Comparison of ENCODE assay signal across 8 cellular contexts in genomic region chr11:67317365-67318238, GRCh38. TPM values are rescaled to one million over a fixed set of nuclear protein-coding genes. Genes with fewer than 3 reads are reported as not detected.
DNase-seq lines count a peak whose midpoint lies in the region; ATAC-seq and TF ChIP-seq lines count a peak whose summit lies in the region.

No MANE protein-coding gene starts in this region.

- H2BK120ac ChIP-seq in IMR-90 (ENCODE audit: low read depth, low read length), result peak overlapping the region; percentile 54; the same call in 1 of the 2 replicates

- in situ Hi-C loops in IMR-90 (cut with MboI; ENCODE audit: low sequenced_read_pairs), result loop anchor here (5.0 to 10.0 kb wide), 2 partner anchors 55 to 233 kb away; no protein-coding TSS in a partner anchor

- H2AFZ ChIP-seq in IMR-90 (replicated peaks; ENCODE audit: low read length, poor library complexity) (peak overlapping the region; percentile 98), OCI-LY3 (ENCODE audit: low read depth, low read length) (peak overlapping the region; percentile 67)

- intact Hi-C loops in IMR-90 (cut with micrococcal nuclease), result loop anchor here (1.0 kb wide), 3 partner anchors 51 to 236 kb away; partner anchors contain the start of gene GRK2

- H3K27me3 ChIP-seq in IMR-90 (ENCODE audit: control insufficient read depth, insufficient read depth, low read length) (no peaks in the 10 kb centered on the region), OCI-LY3 (ENCODE audit: low read depth, low read length) (no peaks in the 10 kb centered on the region)

- H3K9me3 ChIP-seq in IMR-90 (ENCODE audit: control insufficient read depth, insufficient read depth, low read length) (no peaks in the 10 kb centered on the region), OCI-LY3 (ENCODE audit: insufficient read depth, low read length) (no peaks in the 10 kb centered on the region)

- H3K9ac ChIP-seq in IMR-90 (ENCODE audit: low read depth, low read length) (peak overlapping the region; percentile 43), OCI-LY3 (ENCODE audit: low read length) (peak overlapping the region; percentile 66)

- DNase-seq in DMS153 treated with DMSO at 0.1 percent for 48 hours (lab: John Stamatoyannopoulos, UW; ENCODE audit: unreplicated experiment) (peak; percentile 98), IMR-90 (peak; percentile 89), activated T-cell treated with anti-CD3 and anti-CD28 coated beads for 4 hours (peak; percentile 99), epithelial cell of proximal tubule (ENCODE audit: low read depth) (peak; percentile 42), mucosa of gallbladder (ENCODE audit: low spot score) (peak; percentile 98)
- DNase-seq in stimulated activated CD8-positive, alpha-beta memory T cell treated with anti-CD3 and anti-CD28 coated beads, Interleukin-4, amount 100 ng/mL, for 24 hours (ENCODE audit: low read depth), result peak; percentile 98

- H2BK20ac ChIP-seq in IMR-90 (ENCODE audit: low read depth, low read length), result peak overlapping the region; percentile 26; the same call in 1 of the 2 replicates

- H3K18ac ChIP-seq in IMR-90 (ENCODE audit: low read depth, low read length), result no peak overlapping the region; the same call in 1 of the 2 replicates

- H4K20me1 ChIP-seq in IMR-90 (ENCODE audit: insufficient read depth, low read length) (peaks cover 4% of the 10 kb centered on the region; the same call in 1 of the 2 replicates), OCI-LY3 (ENCODE audit: insufficient read depth, low read length) (no peaks in the 10 kb centered on the region)

- H3K56ac ChIP-seq in IMR-90 (ENCODE audit: extremely low read depth, insufficient read depth, low read length), result peak overlapping the region; percentile 76; the same call in 1 of the 2 replicates

- H3K36me3 ChIP-seq in IMR-90 (ENCODE audit: control insufficient read depth, insufficient read depth, low read length) (no peaks in the 10 kb centered on the region), OCI-LY3 (replicated peaks; ENCODE audit: low read depth, low read length) (no peaks in the 10 kb centered on the region)

- TF ChIP-seq CTCF in IMR-90 (conservative IDR thresholded peaks at IDR 0.05; ENCODE audit: low read depth, low read length) (peak; percentile 99), OCI-LY3 (IDR thresholded peaks at IDR 0.05; ENCODE audit: low read depth, low read length) (peak; percentile 96), epithelial cell of proximal tubule (conservative IDR thresholded peaks at IDR 0.05; ENCODE audit: low read depth, low read length) (peak; percentile 86)

- H2AK5ac ChIP-seq in IMR-90 (ENCODE audit: low read depth, low read length), result no peak overlapping the region

- peak overlapping the region; percentile 90 for H4K91ac ChIP-seq in IMR-90 (ENCODE audit: insufficient read depth, low read depth, low read length)

- H3K23ac ChIP-seq in IMR-90 (ENCODE audit: low read depth, low read length), result peak overlapping the region; percentile 80

- H4K8ac ChIP-seq in IMR-90 (ENCODE audit: low read depth in 2 of 2, low read length in 2 of 2), result peak overlapping the region; percentile 22 to 90; a peak in 2 of 4 replicates

- ATAC-seq in GM21528 (IDR thresholded peaks at IDR 0.05; ENCODE audit: low FRiP score, unreplicated experiment), result peak; percentile 87
- ATAC-seq in IMR-90 (ENCODE audit: low read depth), result peak; percentile 89

- H3K14ac ChIP-seq in IMR-90 (replicated peaks; ENCODE audit: low read depth, low read length), result peak overlapping the region; percentile 85

- H3K79me2 ChIP-seq in OCI-LY3 (ENCODE audit: low read length), result no peaks in the 10 kb centered on the region

- TF ChIP-seq RAD21 in IMR-90 (IDR thresholded peaks at IDR 0.05; ENCODE audit: low read length), result peak; percentile 96

- H2BK15ac ChIP-seq in IMR-90 (ENCODE audit: low read depth, low read length), result peak overlapping the region; percentile 70; the same call in 1 of the 3 replicates

- H3K27ac ChIP-seq in IMR-90 (ENCODE audit: insufficient read depth, low read length) (peak overlapping the region; percentile 42), OCI-LY3 (ENCODE audit: low read length) (peak overlapping the region; percentile 78)

- peak overlapping the region; percentile 78 for H3K4ac ChIP-seq in IMR-90 (ENCODE audit: low read depth, low read length)

- no TSS peak for BruUV-seq in IMR-90 (replicated peaks; lab: Mats Ljungman, UMichigan)

- 0% methylated on average over 56 of the region's 83 CpGs; no CpG with 5 or more reads in 1 of the 2 experiments for WGBS in IMR-90 (ENCODE audit: extremely low coverage in 2 of 2, insufficient read length in 1 of 2), 2 experiments

- H2BK5ac ChIP-seq in IMR-90 (ENCODE audit: low read depth, low read length, poor library complexity, severe bottlenecking), result peak overlapping the region; percentile 47

- H3K4me2 ChIP-seq in IMR-90 (ENCODE audit: low read depth, low read length) (peak overlapping the region; percentile 74), OCI-LY3 (ENCODE audit: low read length) (peak overlapping the region; percentile 81)

- H3K9me1 ChIP-seq in IMR-90 (ENCODE audit: insufficient read depth, low read length), result peaks cover 3% of the 10 kb centered on the region; the same call in 1 of the 2 replicates

- H3K79me1 ChIP-seq in IMR-90 (ENCODE audit: low read depth in 1 of 2, low read length in 2 of 2), result no peaks in the 10 kb centered on the region; a peak in 1 of 4 replicates

- dilution Hi-C loops in IMR-90 (cut with HindIII; ENCODE audit: low sequenced_read_pairs, unreplicated experiment), result no loop called here

- H2AK9ac ChIP-seq in IMR-90 (replicated peaks; ENCODE audit: low read depth, low read length, poor library complexity), result peak overlapping the region; percentile 87

- peak; percentile 62; the same call in 1 of the 2 replicates for TF ChIP-seq POLR2A in IMR-90 (IDR thresholded peaks at IDR 0.05; ENCODE audit: low read depth, low read length)

- H4K5ac ChIP-seq in IMR-90 (ENCODE audit: low read depth, low read length), result peak overlapping the region; percentile 14; the same call in 1 of the 2 replicates

- H3K4me3 ChIP-seq in IMR-90 (ENCODE audit: insufficient read depth, low read depth, low read length), result peak overlapping the region; percentile 67
- peak overlapping the region; percentile 78 for H3K4me3 ChIP-seq in OCI-LY3 (ENCODE audit: low read length)
- H3K4me3 ChIP-seq in epithelial cell of proximal tubule (ENCODE audit: low read depth, low read length), result peak overlapping the region; percentile 97

- H3K4me1 ChIP-seq in IMR-90 (ENCODE audit: control insufficient read depth, insufficient read depth, low read length) (0 out of 2 replicates have a peak, but pooled peaks cover 2% of the 10 kb centered on the region), OCI-LY3 (ENCODE audit: low read length) (peaks cover 8% of the 10 kb centered on the region)

- CTCF ChIA-PET in IMR-90 (lab: Yijun Ruan, JAX), result interaction anchor here (0.6 to 1.6 kb wide), 15 partner anchors 9 to 372 kb away, joined by 3 to 13 read pairs (median 5); partner anchors contain the start of genes GRK2 and SSH3

- POLR2A ChIA-PET in IMR-90 (lab: Charles Lee; ENCODE audit: unreplicated experiment), result interaction anchor here (1.4 kb wide), 1 partner anchor 56 kb away, joined by 7 read pairs; no protein-coding TSS in a partner anchor

TF ChIP-seq in IMR-90, 13 proteins besides CTCF, POLR2A, EP300 and RAD21 (continues in another document):
- TF ChIP-seq CHD1 (IDR thresholded peaks at IDR 0.05; ENCODE audit: low read depth, low read length) (no peak), FOS (IDR thresholded peaks at IDR 0.05; ENCODE audit: low read depth, low read length) (no peak), BHLHE40 (IDR thresholded peaks at IDR 0.05; ENCODE audit: low read depth, low read length) (no peak), MAFK (IDR thresholded peaks at IDR 0.05; ENCODE audit: low read depth, low read length) (no peak), RFX5 (IDR thresholded peaks at IDR 0.05; ENCODE audit: low read depth, low read length) (no peak), SMC3 (IDR thresholded peaks at IDR 0.05; ENCODE audit: low read depth, low read length) (peak; percentile 91)

RNA-seq across cellular contexts. Expression of gene SSH3, which starts 14.3 kb away (rescaled TPM):
- total RNA-seq in IMR-90 (2012; rRNA removed) (7.3 and 7.8 TPM in 2 replicates), epithelial cell of proximal tubule (28.4 and 30.4 TPM in 2 replicates), mucosa of gallbladder (107 TPM)
- polyA plus RNA-seq in IMR-90 (2012; rRNA removed), result 26.7 and 29.2 TPM in 2 replicates
- polyA plus RNA-seq in IMR-90 (2012; cell fraction: cytosol; rRNA removed), result 14.4 and 25.5 TPM in 2 replicates
- 83.1 and 197 TPM in 2 replicates for polyA plus RNA-seq in IMR-90 (2012; cell fraction: nucleus; rRNA removed; ENCODE audit: low replicate concordance)

RNA-seq across cellular contexts. Expression of gene ANKRD13D, which starts 28.5 kb away (rescaled TPM):
- total RNA-seq in IMR-90 (2012; rRNA removed), result 7.3 and 8.1 TPM in 2 replicates
- 38.4 and 44.0 TPM in 2 replicates for polyA plus RNA-seq in IMR-90 (2012; rRNA removed)
- polyA plus RNA-seq in IMR-90 (2012; cell fraction: cytosol; rRNA removed), result 31.2 and 35.3 TPM in 2 replicates
- polyA plus RNA-seq in IMR-90 (2012; cell fraction: nucleus; rRNA removed; ENCODE audit: low replicate concordance), result 129 and 331 TPM in 2 replicates
- total RNA-seq in epithelial cell of proximal tubule, result 31.6 and 32.3 TPM in 2 replicates
- total RNA-seq in mucosa of gallbladder, result 80.5 TPM

RNA-seq across cellular contexts. Expression of gene POLD4, which starts 35.7 kb away (rescaled TPM):
- total RNA-seq in IMR-90 (2012; rRNA removed) (40.8 and 46.4 TPM in 2 replicates), epithelial cell of proximal tubule (68.1 and 174 TPM in 2 replicates), mucosa of gallbladder (87.5 TPM)
- 133 and 152 TPM in 2 replicates for polyA plus RNA-seq in IMR-90 (2012; rRNA removed)
- polyA plus RNA-seq in IMR-90 (2012; cell fraction: cytosol; rRNA removed), result 252 and 358 TPM in 2 replicates
- 170 and 292 TPM in 2 replicates for polyA plus RNA-seq in IMR-90 (2012; cell fraction: nucleus; rRNA removed; ENCODE audit: low replicate concordance)

RNA-seq across cellular contexts. Expression of gene GRK2, which starts 51.3 kb away (rescaled TPM):
- total RNA-seq in IMR-90 (2012; rRNA removed) (23.9 and 26.7 TPM in 2 replicates), epithelial cell of proximal tubule (46.8 and 66.4 TPM in 2 replicates), mucosa of gallbladder (86.1 TPM)
- 41.8 and 45.8 TPM in 2 replicates for polyA plus RNA-seq in IMR-90 (2012; rRNA removed)
- 23.5 and 42.3 TPM in 2 replicates for polyA plus RNA-seq in IMR-90 (2012; cell fraction: cytosol; rRNA removed)
- polyA plus RNA-seq in IMR-90 (2012; cell fraction: nucleus; rRNA removed; ENCODE audit: low replicate concordance), result 130 and 275 TPM in 2 replicates

RNA-seq across cellular contexts. Expression of gene CLCF1, which starts 55.8 kb away (rescaled TPM):
- 5.0 and 5.6 TPM in 2 replicates for total RNA-seq in IMR-90 (2012; rRNA removed)
- 27.8 and 34.4 TPM in 2 replicates for polyA plus RNA-seq in IMR-90 (2012; rRNA removed)
- 20.6 and 36.3 TPM in 2 replicates for polyA plus RNA-seq in IMR-90 (2012; cell fraction: cytosol; rRNA removed)
- polyA plus RNA-seq in IMR-90 (2012; cell fraction: nucleus; rRNA removed; ENCODE audit: low replicate concordance), result 61.2 and 132 TPM in 2 replicates
- total RNA-seq in epithelial cell of proximal tubule, result 23.8 and 44.6 TPM in 2 replicates
- 4.0 TPM for total RNA-seq in mucosa of gallbladder

Comparison
In these comparisons a context has a peak if more than half of its experiments do, and no peak if none do; other contexts are left out.
1. Peak in every context shown above with its lines: DNase-seq, ATAC-seq, H3K4me3 ChIP-seq and H3K27ac ChIP-seq.
2. DNase-seq: peak in every context shown above with its lines; median percentile 99 in activated T-cell treated with anti-CD3 and anti-CD28 coated beads for 4 hours; 98 in DMS153 treated with DMSO at 0.1 percent for 48 hours; 98 in mucosa of gallbladder; 98 in stimulated activated CD8-positive, alpha-beta memory T cell treated with anti-CD3 and anti-CD28 coated beads, Interleukin-4, amount 100 ng/mL, for 24 hours; 89 in IMR-90; 42 in epithelial cell of proximal tubule.